8 cellular contexts compared by ENCODE assay signal in genomic region chr6:105402090-105402980, GRCh38. TPM values are rescaled to one million over a fixed set of nuclear protein-coding genes. Genes with fewer than 3 reads are reported as not detected.
DNase-seq lines count a peak whose midpoint lies in the region; ATAC-seq, FAIRE-seq and TF ChIP-seq lines count a peak whose summit lies in the region.

No MANE protein-coding gene starts in this region.

- no peaks in the 10 kb centered on the region for H3K9me3 ChIP-seq in CD4-positive, alpha-beta memory T cell (ENCODE audit: control insufficient read depth in 1 of 2, low read length in 2 of 2)
- H3K9me3 ChIP-seq in PC-9 (ENCODE audit: insufficient read depth, low read depth): no peaks in the 10 kb centered on the region
- no peaks in the 10 kb centered on the region for H3K9me3 ChIP-seq in GM12878 (replicated peaks; ENCODE audit: control insufficient read depth, insufficient read depth, low read length)
- no peaks in the 10 kb centered on the region for H3K9me3 ChIP-seq in iPS-15b (ENCODE audit: control insufficient read depth, insufficient read depth, low read length)

- H3F3A ChIP-seq in PC-9 (ENCODE audit: insufficient read depth, low read depth): no peaks in the 10 kb centered on the region; the same call in 1 of the 2 replicates

- H4K20me1 ChIP-seq in PC-9 (ENCODE audit: insufficient read depth) (peaks cover 12% of the 10 kb centered on the region; the same call in 1 of the 2 replicates), GM12878 (ENCODE audit: control insufficient read depth, insufficient read depth) (no peaks in the 10 kb centered on the region)

- BruUV-seq in PC-9 (replicated peaks; lab: Mats Ljungman, UMichigan) (TSS peak; percentile 38), GM12878 (replicated peaks; lab: Mats Ljungman, UMichigan) (no TSS peak)

- H2AFZ ChIP-seq in PC-9 (peak overlapping the region; percentile 67), GM12878 (ENCODE audit: control insufficient read depth, low read depth, low read length) (peak overlapping the region; percentile 66)

- peak overlapping the region; percentile 78 for H3K9ac ChIP-seq in GM12878 (ENCODE audit: control insufficient read depth, insufficient read depth, low read length)
- peak overlapping the region; percentile 74 for H3K9ac ChIP-seq in iPS-15b (ENCODE audit: low read depth, low read length)

- H3K4me2 ChIP-seq in PC-9 (peak overlapping the region; percentile 84), GM12878 (ENCODE audit: control insufficient read depth, insufficient read depth) (peak overlapping the region; percentile 97)

- H3K27me3 ChIP-seq in CD4-positive, alpha-beta memory T cell (ENCODE audit: insufficient read depth, low read length): no peaks in the 10 kb centered on the region
- no peaks in the 10 kb centered on the region for H3K27me3 ChIP-seq in PC-9 (ENCODE audit: insufficient read depth, low read depth)
- H3K27me3 ChIP-seq in GM12878 (replicated peaks in 1 of 2; ENCODE audit: control insufficient read depth in 2 of 2, insufficient read depth in 2 of 2, low read length in 1 of 2): no peaks in the 10 kb centered on the region; a peak in 1 of 4 replicates
- no peaks in the 10 kb centered on the region for H3K27me3 ChIP-seq in iPS-15b (ENCODE audit: control insufficient read depth, insufficient read depth, low read length)

- peaks cover 0 to 3% of the 10 kb centered on the region in 2 donors for H3K36me3 Mint-ChIP-seq in CD4-positive, alpha-beta memory T cell

- H3K4me1 ChIP-seq in CD4-positive, alpha-beta memory T cell (ENCODE audit: insufficient read depth, low read length): peaks cover 53% of the 10 kb centered on the region
- H3K4me1 ChIP-seq in PC-9 (replicated peaks; ENCODE audit: insufficient read depth): peaks cover 20% of the 10 kb centered on the region
- peaks cover 2% of the 10 kb centered on the region; the same call in 1 of the 2 replicates for H3K4me1 ChIP-seq in GM12878 (ENCODE audit: control insufficient read depth, insufficient read depth, low read length)
- peaks cover 15% of the 10 kb centered on the region for H3K4me1 ChIP-seq in iPS-15b (ENCODE audit: control insufficient read depth, insufficient read depth, low read length)

- CTCF ChIA-PET in CD4-positive, alpha-beta memory T cell (lab: Charles Lee; ENCODE audit: partially characterized antibody): interaction anchor here (0.7 to 1.9 kb wide), 9 partner anchors 8 to 315 kb away, joined by 3 to 7 read pairs (median 4); no protein-coding TSS in a partner anchor
- CTCF ChIA-PET in PC-9 (lab: Charles Lee) (interaction anchor here (0.6 to 1.6 kb wide), 11 partner anchors 13 to 315 kb away, joined by 3 to 7 read pairs (median 3); no protein-coding TSS in a partner anchor), GM12878 (lab: Yijun Ruan, JAX) (interaction anchor here (0.8 to 2.8 kb wide), 16 partner anchors 9 to 821 kb away, joined by 3 to 12 read pairs (median 4); no protein-coding TSS in a partner anchor)

- in situ Hi-C loops in GM12878 (cut with MboI): no loop called here

- peak overlapping the region; percentile 47 for H3K27ac ChIP-seq in CD4-positive, alpha-beta memory T cell (ENCODE audit: low read depth, low read length)
- H3K27ac ChIP-seq in PC-9: peak overlapping the region; percentile 69
- peak overlapping the region; percentile 47 for H3K27ac ChIP-seq in GM12878 (ENCODE audit: control insufficient read depth, insufficient read depth)

- TF ChIP-seq EP300 in GM12878 (IDR thresholded peaks at IDR 0.05; ENCODE audit: borderline replicate concordance in 1 of 2, control insufficient read depth in 1 of 2, low read depth in 2 of 2, low read length in 2 of 2): no peak

- H3K9me3 Mint-ChIP-seq in CD4-positive, alpha-beta memory T cell: peaks cover 0 to 1% (median 0%) of the 10 kb centered on the region in 8 donors

- H3K4me3 ChIP-seq in CD4-positive, alpha-beta memory T cell (ENCODE audit: low read length in 2 of 2): peak overlapping the region; percentile 42 to 67
- H3K4me3 ChIP-seq in PC-9: peak overlapping the region; percentile 81
- H3K4me3 ChIP-seq in GM12878: peak overlapping the region; percentile 100
- peak overlapping the region; percentile 73 for H3K4me3 ChIP-seq in iPS-15b (ENCODE audit: low read depth, low read length)

- no peak for FAIRE-seq in GM12878 (lab: Jason Lieb, UNC)

- H3K4me3 Mint-ChIP-seq in CD4-positive, alpha-beta memory T cell: peak overlapping the region; percentile 91 to 94 (median 94)

- H3K27ac Mint-ChIP-seq in CD4-positive, alpha-beta memory T cell: peak overlapping the region; percentile 73 to 88 (median 85)

- H3K79me2 ChIP-seq in PC-9 (ENCODE audit: low read depth): peaks cover 53% of the 10 kb centered on the region
- peaks cover 33% of the 10 kb centered on the region for H3K79me2 ChIP-seq in GM12878 (ENCODE audit: control insufficient read depth, insufficient read depth, low read length)

- no peak for TF ChIP-seq RAD21 in GM12878 (IDR thresholded peaks at IDR 0.05; ENCODE audit: insufficient read depth, low read depth, low read length)

- H3K9me2 ChIP-seq in PC-9 (ENCODE audit: insufficient read depth): no peaks in the 10 kb centered on the region

- peaks cover 43 to 61% (median 55%) of the 10 kb centered on the region in 4 donors for H3K4me1 Mint-ChIP-seq in CD4-positive, alpha-beta memory T cell

- no peak for TF ChIP-seq POLR2A in GM12878 (IDR thresholded peaks at IDR 0.05; ENCODE audit: low read depth, low read length)

- no peaks in the 10 kb centered on the region for H3K36me3 ChIP-seq in CD4-positive, alpha-beta memory T cell (ENCODE audit: insufficient read depth, low read length)
- no peaks in the 10 kb centered on the region for H3K36me3 ChIP-seq in PC-9 (ENCODE audit: low read depth)
- H3K36me3 ChIP-seq in GM12878 (ENCODE audit: control insufficient read depth in 2 of 2, insufficient read depth in 2 of 2, low read length in 1 of 2): peaks cover 0 to 2% of the 10 kb centered on the region in 2 experiments; a peak in 2 of 4 replicates
- H3K36me3 ChIP-seq in iPS-15b (ENCODE audit: control insufficient read depth, insufficient read depth, low read length): no peaks in the 10 kb centered on the region

- DNase-seq in CD4-positive, alpha-beta memory T cell: peak; percentile 29 to 67 (median 40)
- DNase-seq in PC-9: no peak
- no peak for DNase-seq in GM12878 (ENCODE audit: low read depth, low spot score)
- peak; percentile 4 for DNase-seq in smooth muscle cell of the brain vasculature (ENCODE audit: low read depth, low spot score)
- no peak for DNase-seq in ureter (ENCODE audit: low spot score)

- SMC1A ChIA-PET in GM12878 (lab: Charles Lee; ENCODE audit: uncharacterized antibody, unreplicated experiment): interaction anchor here (1.0 to 2.5 kb wide), 3 partner anchors 86 to 314 kb away, joined by 3 to 13 read pairs (median 3); no protein-coding TSS in a partner anchor

- ATAC-seq in GM19372 (IDR thresholded peaks at IDR 0.05; ENCODE audit: low read depth, unreplicated experiment) (peak; percentile 14), HG03442 (IDR thresholded peaks at IDR 0.05; ENCODE audit: unreplicated experiment) (peak; percentile 35), GM12878 (peak; percentile 24)

- TF ChIP-seq CTCF in PC-9 (conservative IDR thresholded peaks at IDR 0.05) (peak; percentile 29; the same call in 1 of the 2 replicates), GM12878 (IDR thresholded peaks at IDR 0.05 in 2 of 3, conservative IDR thresholded peaks at IDR 0.05 in 1 of 3; ENCODE audit: control insufficient read depth in 2 of 3, extremely low read depth in 1 of 3, insufficient read depth in 1 of 3, low read depth in 3 of 3, low read length in 3 of 3) (no peak)

- RAD21 ChIA-PET in GM12878 (lab: Charles Lee; ENCODE audit: unreplicated experiment): interaction anchor here (0.9 to 2.4 kb wide), 7 partner anchors 8 to 325 kb away, joined by 3 to 12 read pairs (median 3); no protein-coding TSS in a partner anchor

- POLR2A ChIA-PET in CD4-positive, alpha-beta memory T cell (lab: Charles Lee; ENCODE audit: partially characterized antibody): interaction anchor here (0.6 to 0.9 kb wide), 3 partner anchors 14 to 923 kb away, joined by 3 to 5 read pairs (median 3); partner anchors contain the start of gene ATG5
- POLR2A ChIA-PET in PC-9 (lab: Charles Lee; ENCODE audit: unreplicated experiment) (interaction anchor here (0.6 to 0.8 kb wide), 4 partner anchors 13 to 317 kb away, joined by 3 to 61 read pairs (median 8); no protein-coding TSS in a partner anchor), GM12878 (lab: Charles Lee) (interaction anchor here (0.5 kb wide), 1 partner anchor 253 kb away, joined by 3 read pairs; no protein-coding TSS in a partner anchor)

- intact Hi-C loops in CD4-positive, alpha-beta memory T cell (cut with micrococcal nuclease): loop anchor here (5.0 kb wide), 2 partner anchors 85 to 610 kb away; no protein-coding TSS in a partner anchor
- intact Hi-C loops in PC-9 (cut with micrococcal nuclease; ENCODE audit: unreplicated experiment) (loop anchor here (2.0 kb wide), 2 partner anchors 28 to 76 kb away; no protein-coding TSS in a partner anchor), GM12878 (cut with micrococcal nuclease; ENCODE audit: unreplicated experiment) (no loop called here)

- under 1% methylated on average over 52 of the region's 54 CpGs for WGBS in GM12878 (ENCODE audit: insufficient coverage, insufficient replicate concordance, low lambda C conversion rate, missing lambda C conversion rate)

- peaks cover 0 to 5% of the 10 kb centered on the region in 2 donors for H3K27me3 Mint-ChIP-seq in CD4-positive, alpha-beta memory T cell

TF ChIP-seq in GM12878, 131 proteins besides CTCF, POLR2A, EP300 and RAD21 (continues in another document):
- TF ChIP-seq MTA3 (IDR thresholded peaks at IDR 0.05; ENCODE audit: borderline replicate concordance, low read length): no peak

RNA-seq across cellular contexts. Expression of gene PREP, which starts 0.5 kb away (rescaled TPM):
- 10 to 100 TPM; 34.4 to 34.8 TPM for total RNA-seq in CD4-positive, alpha-beta memory T cell
- 10 to 100 TPM; 29.8 to 43.6 TPM for polyA plus RNA-seq in CD4-positive, alpha-beta memory T cell
- total RNA-seq in PC-9 (2021) (35.8 and 36.7 TPM in 2 replicates), GM12878 (2014; rRNA removed) (12.0 and 12.4 TPM in 2 replicates), GM12878 (2014; rRNA removed; fragmentation: Illumina TruSeq; extraction: Trizol) (14.3 and 14.7 TPM in 2 replicates), GM12878 (2021) (24.7 and 26.2 TPM in 2 replicates), ureter (37.9 TPM)
- 41.2 and 42.9 TPM in 2 replicates for total RNA-seq in GM12878 (2013; cell fraction: nucleolus; rRNA removed)
- 15.4 TPM for polyA plus RNA-seq in GM12878 (2011; ENCODE audit: low read depth)
- polyA plus RNA-seq in GM12878 (2011; rRNA removed) (21.7 and 22.0 TPM in 2 replicates), GM12878 (2014; fragmentation: Illumina TruSeq; extraction: Trizol) (23.8 and 27.8 TPM in 2 replicates), GM12878 (2014; fragmentation: Nextera tagmentation; extraction: Ambion mirVana) (1 to 10 TPM; 6.5 to 9.9 TPM), GM12878 (2014; rRNA removed) (10.2 and 13.3 TPM in 2 replicates), GM12878 (2016; fragmentation: Nextera tagmentation; extraction: Ambion mirVana) (10 to 100 TPM; 27.0 to 33.6 TPM)
- polyA plus RNA-seq in GM12878 (2011; cell fraction: cytosol; rRNA removed): 16.9 and 24.2 TPM in 2 replicates
- 31.2 and 49.7 TPM in 2 replicates for polyA plus RNA-seq in GM12878 (2011; cell fraction: nucleus; rRNA removed)
- polyA plus RNA-seq in GM12878 (2012): 16.3 and 22.0 TPM in 2 replicates
- 29.8 and 34.0 TPM in 2 replicates for polyA minus RNA-seq in GM12878 (2011; rRNA and poly(A)+ RNA removed)
- polyA minus RNA-seq in GM12878 (2011; cell fraction: cytosol; rRNA and poly(A)+ RNA removed): 11.2 and 13.8 TPM in 2 replicates
- 21.2 and 35.5 TPM in 2 replicates for polyA minus RNA-seq in GM12878 (2011; cell fraction: nucleus; rRNA and poly(A)+ RNA removed)

Comparison
In these comparisons a context has a peak if more than half of its experiments do, and no peak if none do; other contexts are left out.
1. DNase-seq: peak in CD4-positive, alpha-beta memory T cell (5 of 5) and smooth muscle cell of the brain vasculature (single experiment); none in PC-9 (0 of 2), GM12878 (single experiment) and ureter (single experiment).
2. Peak in every context shown above with its lines, with median percentiles within 50 percentile points of each other: H3K27ac ChIP-seq, H3K4me3 ChIP-seq and ATAC-seq.